8 cellular contexts compared by ENCODE assay signal in genomic region chr17:73192894-73193701, GRCh38. TPM values are rescaled to one million over a fixed set of nuclear protein-coding genes. Genes with fewer than 3 reads are reported as not detected.
DNase-seq lines count a peak whose midpoint lies in the region; ATAC-seq and TF ChIP-seq lines count a peak whose summit lies in the region.

Gene COG1, plus strand, starts transcription at chr17:73193055. Its CDS starts 15 bp downstream, at chr17:73193070.

- intact Hi-C loops in left colon (cut with DNase I, micrococcal nuclease): loop anchor here in 1 of 2 donors (5.0 kb wide), 1 partner anchor 39 kb away; a partner anchor contains a TSS

- H3K4me3 ChIP-seq in AG09309 (ENCODE audit: control insufficient read depth, low read depth, low read length) (peak within 1 kb of the TSS; percentile 82), choroid plexus epithelial cell (ENCODE audit: low read depth, low read length) (peak within 1 kb of the TSS; percentile 98)

- TF ChIP-seq CTCF in AG09309 (IDR thresholded peaks at IDR 0.05; ENCODE audit: control insufficient read depth, insufficient read depth, low read depth, low read length, missing control alignments): no peak
- TF ChIP-seq CTCF in choroid plexus epithelial cell (conservative IDR thresholded peaks at IDR 0.05; ENCODE audit: low read depth, low read length): no peak

- peak; percentile 73 for ATAC-seq in GM19023 (IDR thresholded peaks at IDR 0.05; ENCODE audit: unreplicated experiment)
- ATAC-seq in HG03280 (IDR thresholded peaks at IDR 0.05; ENCODE audit: unreplicated experiment): peak; percentile 76
- peak; percentile 74 for ATAC-seq in left colon

- DNase-seq in AG09309 (ENCODE audit: low read depth): peak; percentile 46
- DNase-seq in NCI-H510A treated with DMSO at 0.1 percent for 48 hours (lab: John Stamatoyannopoulos, UW): peak; percentile 78
- peak; percentile 72 to 87 for DNase-seq in activated CD4-positive, alpha-beta T cell treated with anti-CD3 and anti-CD28 coated beads for 4 hours
- peak; percentile 89 for DNase-seq in choroid plexus epithelial cell (ENCODE audit: low read depth)
- peak; percentile 85 to 86 for DNase-seq in left colon
- peak; percentile 54 to 86 (median 74) for DNase-seq in stimulated activated CD4-positive, alpha-beta T cell treated with anti-CD3 and anti-CD28 coated beads, Interleukin-1b, Interleukin-23, amount 100 ng/mL, for 24 hours (ENCODE audit: low read depth in 4 of 4, low spot score in 1 of 4)

RNA-seq across cellular contexts. Expression of gene COG1, which starts in this region (rescaled TPM):
- 10 to 100 TPM; 46.4 to 59.6 TPM for total RNA-seq in left colon

Comparison
In these comparisons a context has a peak if more than half of its experiments do, and no peak if none do; other contexts are left out.
1. Peak in every context shown above with its lines: DNase-seq, ATAC-seq and H3K4me3 ChIP-seq.